Comparison of ENCODE assay signal across 35 cellular contexts in genomic region chrX:5233830-5234229, GRCh38.
"Had no signal": no experiment of that assay in that cellular context is flagged by ENCODE, and none has a peak within 500 bp of the region (broad histone marks: within the 10 kb centered on the region; RNA-seq: fewer than 3 reads in every experiment).

No MANE protein-coding gene starts in this region.

- H3K27me3 ChIP-seq: ascending aorta, body of pancreas, brain microvascular endothelial cell, breast epithelium, colonic mucosa had no signal

- H3K27ac Mint-ChIP-seq: activated B cell treated with CpG ODN at 0.5 μM for 24 hours; activated CD4-positive, alpha-beta memory T cell treated with anti-CD3 and anti-CD28 coated beads for 36 hours; activated CD4-positive, alpha-beta T cell treated with anti-CD3 and anti-CD28 coated beads, Interleukin-2, amount 10 ng/mL, durations not matched to agents 24 days and 14 days; activated CD8-positive, alpha-beta T cell treated with anti-CD3 and anti-CD28 coated beads for 36 hours; activated naive CD4-positive, alpha-beta T cell treated with anti-CD3 and anti-CD28 coated beads, Interleukin-2, amount 10 ng/mL, durations not matched to agents 7 days and 5 days; activated naive CD4-positive, alpha-beta T cell treated with anti-CD3 and anti-CD28 coated beads, Interleukin-2, amount 50 U/mL, for 24 hours; activated naive CD8-positive, alpha-beta T cell; activated naive CD8-positive, alpha-beta T cell treated with anti-CD3 and anti-CD28 coated beads, Interleukin-2, amount 10 ng/mL, durations not matched to agents 7 days and 5 days; activated naive CD8-positive, alpha-beta T cell treated with anti-CD3 and anti-CD28 coated beads, Interleukin-2, amount 50 U/mL, for 24 hours; activated T-cell treated with anti-CD3 and anti-CD28 coated beads, Interleukin-2, amount 50 U/mL, for 24 hours; activated T-helper 2 cell treated with anti-CD3 and anti-CD28 coated beads, Interferon-gamma antibody, Interleukin-2, Interleukin-4, amounts not matched to agents 10 μg/mL and 5 μg/mL and 100 μg/mL, durations not matched to agents 14 hours and 24 hours and 36 hours; T-helper 1 cell treated with Interleukin-12 subunit alpha and Interleukin-12 subunit beta and Interleukin-4 antibody, amounts not matched to agents 30 μg/mL and 1 μg/mL, for 36 hours; T-helper 2 cell treated with Interferon-gamma antibody and Interleukin-4, amounts not matched to agents 5 μg/mL and 100 μg/mL, for 36 hours had no signal

- DNase-seq: activated B cell treated with CpG ODN at 0.5 μM for 24 hours; activated CD4-positive, alpha-beta memory T cell treated with anti-CD3 and anti-CD28 coated beads for 36 hours; activated CD4-positive, alpha-beta T cell treated with anti-CD3 and anti-CD28 coated beads for 4 hours; activated CD4-positive, alpha-beta T cell treated with anti-CD3 and anti-CD28 coated beads, Interleukin-2, amount 10 ng/mL, durations not matched to agents 24 days and 14 days; activated CD4-positive, alpha-beta T cell treated with anti-CD3 and anti-CD28 coated beads, Interleukin-2, amount 50 U/mL, for 1 hour; activated CD4-positive, alpha-beta T cell treated with anti-CD3 and anti-CD28 coated beads, Interleukin-2, amount 50 U/mL, for 4 hours; activated CD4-positive, CD25-positive, alpha-beta regulatory T cell treated with anti-CD3 and anti-CD28 coated beads, Interleukin-2, amount 50 U/mL, for 72 hours; activated CD8-positive, alpha-beta memory T cell treated with anti-CD3 and anti-CD28 coated beads, Interleukin-2, amount 50 U/mL, for 48 hours; activated CD8-positive, alpha-beta T cell treated with anti-CD3 and anti-CD28 coated beads for 36 hours; activated effector memory CD4-positive, alpha-beta T cell treated with Interleukin-2 at 50 U/mL for 16 hours; activated gamma-delta T cell; activated naive CD4-positive, alpha-beta T cell treated with anti-CD3 and anti-CD28 coated beads, Interleukin-2, amount 10 ng/mL, durations not matched to agents 7 days and 5 days; activated naive CD4-positive, alpha-beta T cell treated with Interleukin-2 at 50 U/mL for 16 hours; activated naive CD8-positive, alpha-beta T cell treated with anti-CD3 and anti-CD28 coated beads, Interleukin-2, amount 10 ng/mL, durations not matched to agents 7 days and 5 days; activated naive CD8-positive, alpha-beta T cell treated with anti-CD3 and anti-CD28 coated beads, Interleukin-2, amount 50 U/mL, for 24 hours; activated T-cell treated with anti-CD3 and anti-CD28 coated beads, Interleukin-2, amount 50 U/mL, for 24 hours; activated T-cell treated with anti-CD3 and anti-CD28 coated beads, Interleukin-2, amount 50 U/mL, for 48 hours; amygdala; anterior cingulate cortex; body of pancreas; brain microvascular endothelial cell; cerebellar nuclear complex; colonic mucosa; T-helper 2 cell; T-helper 9 cell had no signal

- H3K36me3 Mint-ChIP-seq: activated CD4-positive, alpha-beta memory T cell treated with anti-CD3 and anti-CD28 coated beads for 36 hours; activated naive CD4-positive, alpha-beta T cell treated with anti-CD3 and anti-CD28 coated beads, Interleukin-2, amount 10 ng/mL, durations not matched to agents 7 days and 5 days; activated naive CD4-positive, alpha-beta T cell treated with anti-CD3 and anti-CD28 coated beads, Interleukin-2, amount 50 U/mL, for 24 hours; activated naive CD8-positive, alpha-beta T cell; activated naive CD8-positive, alpha-beta T cell treated with anti-CD3 and anti-CD28 coated beads, Interleukin-2, amount 10 ng/mL, durations not matched to agents 7 days and 5 days had no signal

- ATAC-seq: activated CD8-positive, alpha-beta T cell treated with anti-CD3 and anti-CD28 coated beads for 36 hours; activated naive CD8-positive, alpha-beta T cell treated with anti-CD3 and anti-CD28 coated beads, Interleukin-2, amount 50 U/mL, for 24 hours; body of pancreas had no signal

- H3K4me1 ChIP-seq: ascending aorta, body of pancreas, breast epithelium, colonic mucosa had no signal

- H3K27ac ChIP-seq: ascending aorta, body of pancreas, brain microvascular endothelial cell, breast epithelium, colonic mucosa, VCaP had no signal

- H3K36me3 ChIP-seq: ascending aorta, brain microvascular endothelial cell, breast epithelium, colonic mucosa had no signal

- FAIRE-seq: TTC549 had no signal

- H3K4me3 Mint-ChIP-seq: activated B cell treated with CpG ODN at 0.5 μM for 24 hours; activated CD4-positive, alpha-beta memory T cell treated with anti-CD3 and anti-CD28 coated beads for 36 hours; activated CD4-positive, alpha-beta T cell treated with anti-CD3 and anti-CD28 coated beads, Interleukin-2, amount 10 ng/mL, durations not matched to agents 24 days and 14 days; activated CD8-positive, alpha-beta T cell treated with anti-CD3 and anti-CD28 coated beads for 36 hours; activated naive CD4-positive, alpha-beta T cell treated with anti-CD3 and anti-CD28 coated beads, Interleukin-2, amount 10 ng/mL, durations not matched to agents 7 days and 5 days; activated naive CD4-positive, alpha-beta T cell treated with anti-CD3 and anti-CD28 coated beads, Interleukin-2, amount 50 U/mL, for 24 hours; activated naive CD8-positive, alpha-beta T cell; activated naive CD8-positive, alpha-beta T cell treated with anti-CD3 and anti-CD28 coated beads, Interleukin-2, amount 10 ng/mL, durations not matched to agents 7 days and 5 days; activated naive CD8-positive, alpha-beta T cell treated with anti-CD3 and anti-CD28 coated beads, Interleukin-2, amount 50 U/mL, for 24 hours; activated T-cell treated with anti-CD3 and anti-CD28 coated beads, Interleukin-2, amount 50 U/mL, for 24 hours; central memory CD8-positive, alpha-beta T cell; T-helper 1 cell treated with Interleukin-12 subunit alpha and Interleukin-12 subunit beta and Interleukin-4 antibody, amounts not matched to agents 30 μg/mL and 1 μg/mL, for 36 hours; T-helper 2 cell treated with Interferon-gamma antibody and Interleukin-4, amounts not matched to agents 5 μg/mL and 100 μg/mL, for 36 hours had no signal

- H3K4me3 ChIP-seq: ascending aorta, body of pancreas, breast epithelium, colonic mucosa had no signal

- H3K9me3 ChIP-seq: ascending aorta, body of pancreas, colonic mucosa had no signal

- H3K9me3 Mint-ChIP-seq: activated CD4-positive, alpha-beta T cell treated with anti-CD3 and anti-CD28 coated beads, Interleukin-2, amount 10 ng/mL, durations not matched to agents 24 days and 14 days; activated naive CD4-positive, alpha-beta T cell treated with anti-CD3 and anti-CD28 coated beads, Interleukin-2, amount 50 U/mL, for 24 hours; activated naive CD8-positive, alpha-beta T cell treated with anti-CD3 and anti-CD28 coated beads, Interleukin-2, amount 10 ng/mL, durations not matched to agents 7 days and 5 days had no signal

- H3K4me1 Mint-ChIP-seq: activated B cell treated with CpG ODN at 0.5 μM for 24 hours; activated CD4-positive, alpha-beta T cell treated with anti-CD3 and anti-CD28 coated beads, Interleukin-2, amount 10 ng/mL, durations not matched to agents 24 days and 14 days; activated naive CD4-positive, alpha-beta T cell treated with anti-CD3 and anti-CD28 coated beads, Interleukin-2, amount 10 ng/mL, durations not matched to agents 7 days and 5 days; activated naive CD4-positive, alpha-beta T cell treated with anti-CD3 and anti-CD28 coated beads, Interleukin-2, amount 50 U/mL, for 24 hours; activated naive CD8-positive, alpha-beta T cell treated with anti-CD3 and anti-CD28 coated beads, Interleukin-2, amount 10 ng/mL, durations not matched to agents 7 days and 5 days; activated naive CD8-positive, alpha-beta T cell treated with anti-CD3 and anti-CD28 coated beads, Interleukin-2, amount 50 U/mL, for 24 hours; central memory CD8-positive, alpha-beta T cell had no signal

- H3K27me3 Mint-ChIP-seq: activated B cell treated with CpG ODN at 0.5 μM for 24 hours; activated CD4-positive, alpha-beta memory T cell treated with anti-CD3 and anti-CD28 coated beads for 36 hours; activated CD4-positive, alpha-beta T cell treated with anti-CD3 and anti-CD28 coated beads, Interleukin-2, amount 10 ng/mL, durations not matched to agents 24 days and 14 days; activated CD8-positive, alpha-beta T cell treated with anti-CD3 and anti-CD28 coated beads for 36 hours; activated naive CD4-positive, alpha-beta T cell treated with anti-CD3 and anti-CD28 coated beads, Interleukin-2, amount 10 ng/mL, durations not matched to agents 7 days and 5 days; activated naive CD4-positive, alpha-beta T cell treated with anti-CD3 and anti-CD28 coated beads, Interleukin-2, amount 50 U/mL, for 24 hours; activated naive CD8-positive, alpha-beta T cell; activated naive CD8-positive, alpha-beta T cell treated with anti-CD3 and anti-CD28 coated beads, Interleukin-2, amount 10 ng/mL, durations not matched to agents 7 days and 5 days; activated naive CD8-positive, alpha-beta T cell treated with anti-CD3 and anti-CD28 coated beads, Interleukin-2, amount 50 U/mL, for 24 hours; activated T-cell treated with anti-CD3 and anti-CD28 coated beads, Interleukin-2, amount 50 U/mL, for 24 hours; central memory CD8-positive, alpha-beta T cell had no signal
